Comparison of ENCODE assay signal across 8 cellular contexts in genomic region chr6:26223677-26224546, GRCh38.
DNase-seq lines count a peak whose midpoint lies in the region; ATAC-seq and TF ChIP-seq lines count a peak whose summit lies in the region.

No MANE protein-coding gene starts in this region.

- ATAC-seq in GM19351 (IDR thresholded peaks at IDR 0.05; ENCODE audit: unreplicated experiment): peak; percentile 81
- peak; percentile 58 for ATAC-seq in HG03520 (IDR thresholded peaks at IDR 0.05; ENCODE audit: unreplicated experiment)
- ATAC-seq in foreskin keratinocyte: peak; percentile 73

- 0 out of 2 replicates have a peak, but pooled peaks cover 9% of the 10 kb centered on the region for H3K79me2 ChIP-seq in OCI-LY1 (ENCODE audit: insufficient read depth, low read length)

- H3K27me3 ChIP-seq in OCI-LY1 (ENCODE audit: insufficient read depth, low read length) (no peaks in the 10 kb centered on the region), foreskin keratinocyte (no peaks in the 10 kb centered on the region), neuron (ENCODE audit: insufficient read depth, low read length) (no peaks in the 10 kb centered on the region)

- H3K9me2 ChIP-seq in OCI-LY1 (ENCODE audit: low read depth, low read length): no peaks in the 10 kb centered on the region

- H2AFZ ChIP-seq in OCI-LY1 (ENCODE audit: low read length): peak overlapping the region; percentile 19
- H2AFZ ChIP-seq in neuron (ENCODE audit: low read depth, low read length): no peak overlapping the region

- no peaks in the 10 kb centered on the region for H3F3A ChIP-seq in OCI-LY1 (ENCODE audit: insufficient read depth, low read length)

- peak; percentile 93 for DNase-seq in CD1c-positive myeloid dendritic cell (ENCODE audit: extremely low spot score)
- DNase-seq in activated effector memory CD4-positive, alpha-beta T cell treated with Interleukin-2 at 50 U/mL for 16 hours: peak; percentile 49
- DNase-seq in foreskin keratinocyte: peak; percentile 89 to 94
- DNase-seq in KBM-7: no peak

- peak overlapping the region; percentile 61 for H3K9ac ChIP-seq in OCI-LY1 (ENCODE audit: low read length)

- peaks cover 4% of the 10 kb centered on the region; the same call in 1 of the 2 replicates for H3K9me3 ChIP-seq in OCI-LY1 (ENCODE audit: low read length)
- H3K9me3 ChIP-seq in neuron (ENCODE audit: low read length): no peaks in the 10 kb centered on the region

- peak overlapping the region; percentile 84 for H3K4me2 ChIP-seq in OCI-LY1 (ENCODE audit: low read length)

- peak overlapping the region; percentile 98 for H3K27ac ChIP-seq in OCI-LY1 (ENCODE audit: low read depth, low read length, poor library complexity, severe bottlenecking)
- H3K27ac ChIP-seq in foreskin keratinocyte: peak overlapping the region; percentile 98

- H3K4me3 ChIP-seq in OCI-LY1 (ENCODE audit: low read depth, low read length, poor library complexity, severe bottlenecking) (peak overlapping the region; percentile 57), neuron (ENCODE audit: low read length) (peak overlapping the region; percentile 92)

- TF ChIP-seq CTCF in OCI-LY1 (IDR thresholded peaks at IDR 0.05; ENCODE audit: low read length) (no peak), foreskin keratinocyte (conservative IDR thresholded peaks at IDR 0.05) (no peak)

- H3K4me1 ChIP-seq in OCI-LY1 (ENCODE audit: insufficient read depth, low read length, severe bottlenecking): peaks cover 52% of the 10 kb centered on the region
- H3K4me1 ChIP-seq in foreskin keratinocyte: peaks cover 14% of the 10 kb centered on the region
- H3K4me1 ChIP-seq in neuron (ENCODE audit: insufficient read depth, low read length): peaks cover 20% of the 10 kb centered on the region

- H4K20me1 ChIP-seq in OCI-LY1 (ENCODE audit: insufficient read depth, low read length): no peaks in the 10 kb centered on the region

- no peaks in the 10 kb centered on the region for H3K36me3 ChIP-seq in OCI-LY1 (ENCODE audit: insufficient read depth, low read length)
- H3K36me3 ChIP-seq in neuron (ENCODE audit: insufficient read depth, low read length): no peaks in the 10 kb centered on the region

- in situ Hi-C loops in KBM-7 (cut with MboI; ENCODE audit: low pct_unique_long_range_greater_than_20kb, low sequenced_read_pairs): no loop called here
